ENCODE assay signal across 17 cellular contexts in genomic region chr10:19947656-19948055, GRCh38.
DNase-seq lines count a peak whose midpoint lies in the region; ATAC-seq and TF ChIP-seq lines count a peak whose summit lies in the region.
"Had no signal": no experiment of that assay in that cellular context is flagged by ENCODE, and none has a peak within 500 bp of the region (broad histone marks: within the 10 kb centered on the region; RNA-seq: fewer than 3 reads in every experiment).

No MANE protein-coding gene starts in this region.

- intact Hi-C loops in left ventricle myocardium inferior (cut with micrococcal nuclease) (no loop called here), Right ventricle myocardium inferior (cut with DNase I) (loop anchor here (5.0 kb wide), 1 partner anchor 130 kb away; the partner anchor contains the start of gene PLXDC2)

- H3K36me3 Mint-ChIP-seq in nephron progenitor cell (ENCODE audit: low read depth) = peaks cover 58% of the 10 kb centered on the region
- H3K36me3 Mint-ChIP-seq: activated naive CD4-positive, alpha-beta T cell treated with anti-CD3 and anti-CD28 coated beads, Interleukin-2, amount 50 U/mL, for 24 hours; CD4-positive, alpha-beta memory T cell had no signal

- DNase-seq in left ventricle myocardium inferior (no peak), Right ventricle myocardium inferior (ENCODE audit: missing footprints) (no peak), nephron progenitor cell (no peak), inferior parietal cortex (ENCODE audit: extremely low spot score) (no peak), osteoblast (ENCODE audit: insufficient read length, low spot score, missing footprints) (no peak), NCI-H2227 (lab: John Stamatoyannopoulos, UW; ENCODE audit: unreplicated experiment) (no peak)
- DNase-seq: activated CD4-positive, alpha-beta T cell treated with anti-CD3 and anti-CD28 coated beads, Interleukin-2, amount 50 U/mL, for 1 hour; CD4-positive, alpha-beta memory T cell; hippocampal formation; left cardiac atrium; NCI-H1436 treated with DMSO at 0.1 percent for 48 hours; NCI-H446 treated with DMSO at 0.1 percent for 48 hours; stimulated activated CD4-positive, alpha-beta T cell treated with anti-CD3 and anti-CD28 coated beads, Interleukin-4, amount 100 ng/mL, for 4 hours; thyroid gland had no signal

- H2AFZ ChIP-seq in osteoblast (ENCODE audit: low read length) = no peak overlapping the region

- H4K20me1 ChIP-seq in osteoblast (ENCODE audit: insufficient read depth, low read length) = no peaks in the 10 kb centered on the region

- H3K79me2 ChIP-seq in osteoblast (ENCODE audit: insufficient read depth, low read length) = no peaks in the 10 kb centered on the region

- H3K9me3 Mint-ChIP-seq in nephron progenitor cell = peaks cover 46% of the 10 kb centered on the region
- H3K9me3 Mint-ChIP-seq: activated naive CD4-positive, alpha-beta T cell treated with anti-CD3 and anti-CD28 coated beads, Interleukin-2, amount 50 U/mL, for 24 hours had no signal

- H3K4me2 ChIP-seq in osteoblast (ENCODE audit: insufficient read depth, low read length) = no peak overlapping the region

- H3K36me3 ChIP-seq in left ventricle myocardium inferior = no peaks in the 10 kb centered on the region
- no peaks in the 10 kb centered on the region for H3K36me3 ChIP-seq in osteoblast (ENCODE audit: insufficient read depth, low read length)
- H3K36me3 ChIP-seq: thyroid gland had no signal

- no peak overlapping the region for H3K4me3 Mint-ChIP-seq in nephron progenitor cell
- H3K4me3 Mint-ChIP-seq: activated naive CD4-positive, alpha-beta T cell treated with anti-CD3 and anti-CD28 coated beads, Interleukin-2, amount 50 U/mL, for 24 hours; CD4-positive, alpha-beta memory T cell had no signal

- no peaks in the 10 kb centered on the region for H3K4me1 Mint-ChIP-seq in nephron progenitor cell
- H3K4me1 Mint-ChIP-seq: activated naive CD4-positive, alpha-beta T cell treated with anti-CD3 and anti-CD28 coated beads, Interleukin-2, amount 50 U/mL, for 24 hours; CD4-positive, alpha-beta memory T cell had no signal

- no peak overlapping the region for H3K27ac Mint-ChIP-seq in nephron progenitor cell
- H3K27ac Mint-ChIP-seq: activated naive CD4-positive, alpha-beta T cell treated with anti-CD3 and anti-CD28 coated beads, Interleukin-2, amount 50 U/mL, for 24 hours; CD4-positive, alpha-beta memory T cell had no signal

- H3K27me3 Mint-ChIP-seq in nephron progenitor cell (ENCODE audit: low read depth, poor library complexity) = peaks cover 3% of the 10 kb centered on the region
- H3K27me3 Mint-ChIP-seq: activated naive CD4-positive, alpha-beta T cell treated with anti-CD3 and anti-CD28 coated beads, Interleukin-2, amount 50 U/mL, for 24 hours; CD4-positive, alpha-beta memory T cell had no signal

- no peaks in the 10 kb centered on the region for H3K9me3 ChIP-seq in left ventricle myocardium inferior (replicated peaks)
- no peaks in the 10 kb centered on the region for H3K9me3 ChIP-seq in osteoblast (ENCODE audit: low read depth, low read length)
- H3K9me3 ChIP-seq: thyroid gland had no signal

- H3K27ac ChIP-seq in left ventricle myocardium inferior (replicated peaks) (peak overlapping the region; percentile 79), osteoblast (ENCODE audit: low read depth, low read length) (no peak overlapping the region)
- H3K27ac ChIP-seq: thyroid gland had no signal

- TF ChIP-seq CTCF in left ventricle myocardium inferior (IDR thresholded peaks at IDR 0.05; ENCODE audit: borderline replicate concordance) (no peak), nephron progenitor cell (IDR thresholded peaks at IDR 0.05) (no peak), osteoblast (IDR thresholded peaks at IDR 0.05; ENCODE audit: extremely low read depth, low read depth, low read length) (no peak)

- H3K4me3 ChIP-seq in left ventricle myocardium inferior = no peak overlapping the region
- no peak overlapping the region for H3K4me3 ChIP-seq in osteoblast (ENCODE audit: insufficient read depth, low read length)
- H3K4me3 ChIP-seq: thyroid gland had no signal

- H3K4me1 ChIP-seq in left ventricle myocardium inferior (peaks cover 46% of the 10 kb centered on the region), osteoblast (ENCODE audit: insufficient read depth, low read length) (no peaks in the 10 kb centered on the region)
- H3K4me1 ChIP-seq: thyroid gland had no signal

- no peak for ATAC-seq in Right ventricle myocardium inferior
- peak; percentile 65 for ATAC-seq in HG02642 (IDR thresholded peaks at IDR 0.05; ENCODE audit: poor library complexity, unreplicated experiment)
- ATAC-seq in HG03457 (IDR thresholded peaks at IDR 0.05; ENCODE audit: unreplicated experiment) = peak; percentile 68

- H3K27me3 ChIP-seq in left ventricle myocardium inferior (ENCODE audit: low read depth) (no peaks in the 10 kb centered on the region), osteoblast (ENCODE audit: insufficient read depth, low read length) (no peaks in the 10 kb centered on the region)
- H3K27me3 ChIP-seq: thyroid gland had no signal
